1 cellular context compared by ENCODE assay signal in genomic region chr5:76426391-76426802, GRCh38.
TF ChIP-seq lines count a peak whose summit lies in the region.

No MANE protein-coding gene starts in this region.

TF ChIP-seq in GM23338, 12 proteins besides CTCF, POLR2A, EP300 and RAD21 (continued from another document):
- TF ChIP-seq REST (IDR thresholded peaks at IDR 0.05; ENCODE audit: unreplicated experiment) (no peak), STAT1 (IDR thresholded peaks at IDR 0.05; ENCODE audit: unreplicated experiment) (no peak), ETS1 (IDR thresholded peaks at IDR 0.05) (no peak), JUNB (IDR thresholded peaks at IDR 0.05; ENCODE audit: unreplicated experiment) (no peak), EZH2 (IDR thresholded peaks at IDR 0.05; ENCODE audit: low read depth, unreplicated experiment) (no peak), CREB1 (CRISPR knock-in tag; IDR thresholded peaks at IDR 0.05; ENCODE audit: low read depth) (no peak), NANOG (IDR thresholded peaks at IDR 0.05; ENCODE audit: borderline replicate concordance) (peak; percentile 61; the same call in 1 of the 2 replicates), ZNF114 (CRISPR knock-in tag; IDR thresholded peaks at IDR 0.05) (no peak), EZH2phosphoT487 (IDR thresholded peaks at IDR 0.05; ENCODE audit: unreplicated experiment) (no peak), POLR2AphosphoS5 (IDR thresholded peaks at IDR 0.05; ENCODE audit: low read depth) (no peak)
